ENCODE assay signal across 1 cellular context in genomic region chr11:116788534-116788933, GRCh38.
A peak's percentile ranks its signal among the peaks of the same experiment; 100 is the strongest.
TF ChIP-seq lines count a peak whose summit lies in the region.

No MANE protein-coding gene starts in this region.

TF ChIP-seq in GM12878, 131 proteins besides CTCF, POLR2A, EP300 and RAD21:
- 0 out of 2 replicates have a peak, but pooled peaks have one; percentile 3 for TF ChIP-seq HDGF (IDR thresholded peaks at IDR 0.05)
- no peak for TF ChIP-seq SIN3A (IDR thresholded peaks at IDR 0.05; ENCODE audit: low read depth, low read length)
- TF ChIP-seq PAX8 (IDR thresholded peaks at IDR 0.05): no peak
TF ChIP-seq in GM12878: peak in this region for 1.
